ENCODE assay signal across 8 cellular contexts in genomic region chr16:29862884-29863668, GRCh38. TPM values are rescaled to one million over a fixed set of nuclear protein-coding genes. Genes with fewer than 3 reads are reported as not detected.
DNase-seq lines count a peak whose midpoint lies in the region; ATAC-seq, FAIRE-seq and TF ChIP-seq lines count a peak whose summit lies in the region.

TSS of gene CDIPT (minus strand) at chr16:29863226. CDS start at chr16:29862857, 369 bp downstream.

- H3K9ac ChIP-seq in OCI-LY1 (ENCODE audit: low read length) = peak within 1 kb of the TSS; percentile 88

- H3K4me1 ChIP-seq in OCI-LY1 (ENCODE audit: insufficient read depth, low read length, severe bottlenecking) (peaks cover 16% of the 10 kb centered on the region), mesodermal cell (ENCODE audit: control insufficient read depth, insufficient read depth, low read length, poor library complexity, severe bottlenecking) (peaks cover 5% of the 10 kb centered on the region)

- H3K4me3 ChIP-seq in OCI-LY1 (ENCODE audit: low read depth, low read length, poor library complexity, severe bottlenecking) = peak within 1 kb of the TSS; percentile 90
- peak within 1 kb of the TSS; percentile 86 for H3K4me3 ChIP-seq in mesodermal cell (ENCODE audit: extremely low read depth, insufficient read depth, low read length, poor library complexity, severe bottlenecking)

- 0 out of 2 replicates have a peak, but pooled peaks cover 5% of the 10 kb centered on the region for H3K27me3 ChIP-seq in OCI-LY1 (ENCODE audit: insufficient read depth, low read length)

- peak within 1 kb of the TSS; percentile 90 for H3K4me2 ChIP-seq in OCI-LY1 (ENCODE audit: low read length)

- H3K9me2 ChIP-seq in OCI-LY1 (ENCODE audit: low read depth, low read length) = no peaks in the 10 kb centered on the region

- H4K20me1 ChIP-seq in OCI-LY1 (ENCODE audit: insufficient read depth, low read length) = no peaks in the 10 kb centered on the region

- H3K79me2 ChIP-seq in OCI-LY1 (ENCODE audit: insufficient read depth, low read length) = no peaks in the 10 kb centered on the region

- peak; percentile 87 for TF ChIP-seq CTCF in D721Med (IDR thresholded peaks at IDR 0.05; ENCODE audit: insufficient read depth, missing control alignments)
- TF ChIP-seq CTCF in OCI-LY1 (IDR thresholded peaks at IDR 0.05; ENCODE audit: low read length) = peak; percentile 73

- no peaks in the 10 kb centered on the region for H3K9me3 ChIP-seq in OCI-LY1 (ENCODE audit: low read length)
- H3K9me3 ChIP-seq in mesodermal cell (ENCODE audit: control insufficient read depth, low read length) = no peaks in the 10 kb centered on the region

- peak within 1 kb of the TSS; percentile 69; the same call in 1 of the 2 replicates for H2AFZ ChIP-seq in OCI-LY1 (ENCODE audit: low read length)

- WGBS in mesodermal cell (ENCODE audit: insufficient coverage in 2 of 2), 2 experiments = 0% methylated on average over 34 to 42 of the region's 57 CpGs

- ATAC-seq in GM21423 (IDR thresholded peaks at IDR 0.05; ENCODE audit: unreplicated experiment) = peak; percentile 94

- FAIRE-seq in D721Med (lab: Jason Lieb, UNC) (no peak), endometrium (lab: Jason Lieb, UNC) (peak; percentile 83)

- H3K36me3 ChIP-seq in OCI-LY1 (ENCODE audit: insufficient read depth, low read length) (peaks cover 28% of the 10 kb centered on the region), mesodermal cell (ENCODE audit: control insufficient read depth, insufficient read depth, low read length) (peaks cover 31% of the 10 kb centered on the region)

- DNase-seq in D721Med (ENCODE audit: insufficient read length, low spot score) (peak; percentile 51), HuH-7 (ENCODE audit: low spot score) (peak; percentile 96)
- DNase-seq in activated CD8-positive, alpha-beta memory T cell treated with anti-CD3 and anti-CD28 coated beads, Interleukin-2, amount 50 U/mL, for 4 hours = peak; percentile 91
- peak; percentile 80 to 90 for DNase-seq in stimulated activated CD8-positive, alpha-beta memory T cell treated with anti-CD3 and anti-CD28 coated beads, Interleukin-15, amount 100 ng/mL, for 4 hours (ENCODE audit: low read depth in 2 of 2)

- H3K27ac ChIP-seq in OCI-LY1 (ENCODE audit: low read depth, low read length, poor library complexity, severe bottlenecking) (peak within 1 kb of the TSS; percentile 72), mesodermal cell (ENCODE audit: low read depth, low read length, severe bottlenecking) (peak within 1 kb of the TSS; percentile 100)

- no peaks in the 10 kb centered on the region for H3F3A ChIP-seq in OCI-LY1 (ENCODE audit: insufficient read depth, low read length)

RNA-seq across cellular contexts. Expression of gene CDIPT, which starts in this region (rescaled TPM):
- polyA plus RNA-seq in mesodermal cell (2013, experiment 1 of 2) = 74.8 TPM
- polyA plus RNA-seq in mesodermal cell (2013, experiment 2 of 2) = 59.8 TPM

Comparison
In these comparisons a context has a peak if more than half of its experiments do, and no peak if none do; other contexts are left out.
1. Peak in every context shown above with its lines: DNase-seq, ATAC-seq, H3K4me3 ChIP-seq and H3K27ac ChIP-seq.